ENCODE assay signal across 8 cellular contexts in genomic region chr12:109052415-109053323, GRCh38. TPM values are rescaled to one million over a fixed set of nuclear protein-coding genes. Genes with fewer than 3 reads are reported as not detected.
DNase-seq lines count a peak whose midpoint lies in the region; ATAC-seq and TF ChIP-seq lines count a peak whose summit lies in the region.

Gene USP30, plus strand, starts transcription at chr12:109052576. Its CDS starts 103 bp downstream, at chr12:109052679.

- H3K27me3 ChIP-seq in prostate gland (replicated peaks; ENCODE audit: insufficient read depth) (no peaks in the 10 kb centered on the region), upper lobe of right lung (no peaks in the 10 kb centered on the region)

- in situ Hi-C loops in GM13977 (cut with MboI; ENCODE audit: low pct_unique_long_range_greater_than_20kb, low sequenced_read_pairs, unreplicated experiment), result no loop called here

- no peaks in the 10 kb centered on the region for H3K4me1 ChIP-seq in prostate gland (replicated peaks)
- peaks cover 13% of the 10 kb centered on the region for H3K4me1 ChIP-seq in upper lobe of right lung

- peak; percentile 31 for TF ChIP-seq POLR2A in prostate gland (IDR thresholded peaks at IDR 0.05)

- intact Hi-C loops in left ventricle myocardium superior (cut with micrococcal nuclease), result no loop called here
- intact Hi-C loops in prostate gland (cut with DNase I), result no loop called here
- intact Hi-C loops in upper lobe of right lung (cut with DNase I), result no loop called here

- under 1% methylated on average over 61 of the region's 61 CpGs for WGBS in prostate gland

- DNase-seq in GM13977 (ENCODE audit: low spot score) (peak; percentile 90), NCI-H1417 (lab: John Stamatoyannopoulos, UW) (peak; percentile 91 to 95 (median 91)), T-helper 1 cell (peak; percentile 62 to 83 (median 74)), amygdala (lab: John Stamatoyannopoulos, UW) (peak; percentile 27 to 90 (median 78)), left ventricle myocardium superior (peak; percentile 86), prostate gland (ENCODE audit: low spot score) (peak; percentile 70), upper lobe of right lung (peak; percentile 91)

- peak; percentile 9 for TF ChIP-seq CTCF in GM13977 (IDR thresholded peaks at IDR 0.05; ENCODE audit: extremely low read depth, insufficient read depth, missing control alignments)
- TF ChIP-seq CTCF in prostate gland (IDR thresholded peaks at IDR 0.05), result peak in 2 of 4 experiments; percentile 5 to 23
- no peak for TF ChIP-seq CTCF in upper lobe of right lung (IDR thresholded peaks at IDR 0.05)

- H3K27ac ChIP-seq in prostate gland, result peak within 1 kb of the TSS; percentile 83 to 87
- peak within 1 kb of the TSS; percentile 93 for H3K27ac ChIP-seq in upper lobe of right lung

- no peaks in the 10 kb centered on the region for H3K9me3 ChIP-seq in prostate gland
- no peaks in the 10 kb centered on the region for H3K9me3 ChIP-seq in upper lobe of right lung

- ATAC-seq in HG02763 (IDR thresholded peaks at IDR 0.05; ENCODE audit: unreplicated experiment) (peak; percentile 71), left ventricle myocardium superior (peak; percentile 98), upper lobe of right lung (peak; percentile 97)

- peak within 1 kb of the TSS; percentile 77 to 80 for H3K4me3 ChIP-seq in prostate gland
- H3K4me3 ChIP-seq in upper lobe of right lung, result peak within 1 kb of the TSS; percentile 98

- H3K36me3 ChIP-seq in prostate gland, result no peaks in the 10 kb centered on the region
- peaks cover 11% of the 10 kb centered on the region for H3K36me3 ChIP-seq in upper lobe of right lung

RNA-seq across cellular contexts. Expression of gene USP30, which starts in this region (rescaled TPM):
- total RNA-seq in left ventricle myocardium superior, result 13.6 TPM
- 10 to 100 TPM; 18.0 to 30.1 TPM for total RNA-seq in prostate gland
- total RNA-seq in upper lobe of right lung, result 13.6 TPM

Comparison
In these comparisons a context has a peak if more than half of its experiments do, and no peak if none do; other contexts are left out.
1. Peak in every context shown above with its lines: DNase-seq, ATAC-seq, H3K4me3 ChIP-seq and H3K27ac ChIP-seq.